In genomic region chr21:25456672-25457071, GRCh38 we compare ENCODE assay signal across 8 cellular contexts.
DNase-seq lines count a peak whose midpoint lies in the region; ATAC-seq lines count a peak whose summit lies in the region.

No MANE protein-coding gene starts in this region.

- peak; percentile 17 to 22 for DNase-seq in activated CD4-positive, alpha-beta T cell treated with anti-CD3 and anti-CD28 coated beads for 4 hours
- DNase-seq in activated CD4-positive, alpha-beta T cell treated with anti-CD3 and anti-CD28 coated beads for 1 hour = no peak
- peak; percentile 80 for DNase-seq in astrocyte of the hippocampus (ENCODE audit: low read depth, low spot score)
- peak; percentile 44 for DNase-seq in stimulated activated naive CD8-positive, alpha-beta T cell treated with anti-CD3 and anti-CD28 coated beads, Interleukin-15, Interleukin-2, amounts not matched to agents 100 U/mL and 50 U/mL, for 24 hours
- DNase-seq in SHP77 treated with DMSO at 0.1 percent for 48 hours (lab: John Stamatoyannopoulos, UW) = no peak
- DNase-seq in H4 (ENCODE audit: low spot score) = no peak
- DNase-seq in COR-L47 (lab: John Stamatoyannopoulos, UW) = no peak

- ATAC-seq in HG03342 (IDR thresholded peaks at IDR 0.05; ENCODE audit: unreplicated experiment) = peak; percentile 49
- peak; percentile 71 for ATAC-seq in stimulated activated naive CD8-positive, alpha-beta T cell treated with anti-CD3 and anti-CD28 coated beads, Interleukin-15, Interleukin-2, amounts not matched to agents 100 U/mL and 50 U/mL, for 24 hours

Comparison
In these comparisons a context has a peak if more than half of its experiments do, and no peak if none do; other contexts are left out.
1. DNase-seq: peak in activated CD4-positive, alpha-beta T cell treated with anti-CD3 and anti-CD28 coated beads for 4 hours (2 of 2), astrocyte of the hippocampus (single experiment) and stimulated activated naive CD8-positive, alpha-beta T cell treated with anti-CD3 and anti-CD28 coated beads, Interleukin-15, Interleukin-2, amounts not matched to agents 100 U/mL and 50 U/mL, for 24 hours (single experiment); none in activated CD4-positive, alpha-beta T cell treated with anti-CD3 and anti-CD28 coated beads for 1 hour (single experiment), SHP77 treated with DMSO at 0.1 percent for 48 hours (single experiment), H4 (single experiment) and COR-L47 (single experiment).